29 cellular contexts compared by ENCODE assay signal in genomic region chr6:66179363-66179762, GRCh38.
"Had no signal": no experiment of that assay in that cellular context is flagged by ENCODE, and none has a peak within 500 bp of the region (broad histone marks: within the 10 kb centered on the region; RNA-seq: fewer than 3 reads in every experiment).

No MANE protein-coding gene starts in this region.

- H3K9ac ChIP-seq: neural progenitor cell had no signal

- H3K9me3 ChIP-seq: lower lobe of right lung, neutrophil, ovary, right atrium auricular region, right lobe of liver, stomach, testis, thyroid gland, upper lobe of left lung, vagina had no signal

- ATAC-seq: left colon; left lung; lower lobe of right lung; natural killer cell; right lobe of liver; stimulated activated naive B cell treated with anti-CD40 and anti-IgM and Interleukin-4, amounts not matched to agents 10 μg/mL and 1 μg/mL and 100 μg/mL, for 72 hours; stimulated activated naive CD8-positive, alpha-beta T cell treated with anti-CD3 and anti-CD28 coated beads, Interleukin-15, Interleukin-2, amounts not matched to agents 100 U/mL and 50 U/mL, for 24 hours had no signal

- H3K27ac ChIP-seq: left lung, lower lobe of right lung, neural progenitor cell, neutrophil, ovary, right atrium auricular region, right lobe of liver, skin epidermis, stomach, testis, thyroid gland, transverse colon, upper lobe of left lung, vagina had no signal

- DNase-seq: immature natural killer cell; kidney; left colon; left lung; lower lobe of right lung; mammary epithelial cell; mesenchymal stem cell; naive B cell; natural killer cell; nephron progenitor cell; occipital lobe; ovary; right lobe of liver; stimulated activated CD4-positive, alpha-beta T cell treated with anti-CD3 and anti-CD28 coated beads, Interleukin-12 subunit alpha, Interleukin-12 subunit beta, amount 100 ng/mL, for 4 hours; stimulated activated CD4-positive, alpha-beta T cell treated with anti-CD3 and anti-CD28 coated beads, Interleukin-15, amount 100 ng/mL, for 24 hours; stimulated activated CD4-positive, alpha-beta T cell treated with anti-CD3 and anti-CD28 coated beads, Interleukin-2, amount 100 ng/mL, for 24 hours; stimulated activated CD4-positive, alpha-beta T cell treated with anti-CD3 and anti-CD28 coated beads, Interleukin-4, amount 100 ng/mL, for 1 hour; stimulated activated naive B cell treated with anti-CD40 and anti-IgM and Interleukin-4, amounts not matched to agents 10 μg/mL and 1 μg/mL and 100 μg/mL, for 72 hours; stimulated activated naive CD8-positive, alpha-beta T cell treated with anti-CD3 and anti-CD28 coated beads, Interleukin-15, Interleukin-2, amounts not matched to agents 100 U/mL and 50 U/mL, for 24 hours; stomach; testis; thyroid gland; transverse colon; upper lobe of left lung had no signal

- H3K27me3 ChIP-seq: left lung, neural progenitor cell, neutrophil, ovary, right atrium auricular region, right lobe of liver, stomach, testis, thyroid gland, transverse colon, upper lobe of left lung, vagina had no signal

- H3K4me3 ChIP-seq: left lung, lower lobe of right lung, neural progenitor cell, ovary, right atrium auricular region, right lobe of liver, skin epidermis, stomach, testis, thyroid gland, transverse colon, upper lobe of left lung, vagina had no signal

- H3K4me1 ChIP-seq: left lung, lower lobe of right lung, neural progenitor cell, right atrium auricular region, right lobe of liver, stomach, testis, thyroid gland, transverse colon, upper lobe of left lung, vagina had no signal

- H3K36me3 ChIP-seq: left lung, lower lobe of right lung, neural progenitor cell, neutrophil, ovary, right atrium auricular region, right lobe of liver, stomach, thyroid gland, transverse colon, upper lobe of left lung, vagina had no signal

- H2AFZ ChIP-seq: neural progenitor cell had no signal

- H3K4me2 ChIP-seq: neural progenitor cell had no signal
